27 cellular contexts compared by ENCODE assay signal in genomic region chr10:106917452-106918055, GRCh38.
DNase-seq lines count a peak whose midpoint lies in the region; ATAC-seq and TF ChIP-seq lines count a peak whose summit lies in the region.
"Had no signal": no experiment of that assay in that cellular context is flagged by ENCODE, and none has a peak within 500 bp of the region (broad histone marks: within the 10 kb centered on the region; RNA-seq: fewer than 3 reads in every experiment).

No MANE protein-coding gene starts in this region.

- no peaks in the 10 kb centered on the region for H3K27me3 ChIP-seq in BLaER1
- H3K27me3 ChIP-seq in sigmoid colon = no peaks in the 10 kb centered on the region
- H3K27me3 ChIP-seq: esophagus squamous epithelium had no signal

- no peaks in the 10 kb centered on the region for H3K36me3 ChIP-seq in BLaER1
- no peaks in the 10 kb centered on the region for H3K36me3 ChIP-seq in sigmoid colon
- H3K36me3 ChIP-seq: esophagus squamous epithelium had no signal

- TF ChIP-seq POLR2A in sigmoid colon (IDR thresholded peaks at IDR 0.05) = no peak

- DNase-seq in NCI-H82 (lab: John Stamatoyannopoulos, UW) (peak; percentile 84), left cardiac atrium (peak; percentile 42), sigmoid colon (peak; percentile 73), NCI-H510A treated with DMSO at 0.1 percent for 48 hours (lab: John Stamatoyannopoulos, UW) (no peak), foreskin melanocyte (no peak), T-helper 9 cell (no peak)
- DNase-seq: activated effector memory CD4-positive, alpha-beta T cell treated with Interleukin-2 at 50 U/mL for 16 hours; activated naive CD8-positive, alpha-beta T cell treated with anti-CD3 and anti-CD28 coated beads for 36 hours; activated T-cell treated with anti-CD3 and anti-CD28 coated beads for 4 hours; aorta; Calu3; dermis blood vessel endothelial cell; esophagus squamous epithelium; hypothalamus; immature natural killer cell; Karpas-422; NCI-H1694 treated with DMSO at 0.1 percent for 48 hours; NCI-H2171 treated with DMSO at 0.1 percent for 48 hours; NCI-H526; stimulated activated CD4-positive, alpha-beta T cell treated with anti-CD3 and anti-CD28 coated beads, Interleukin-1b, Interleukin-23, amount 100 ng/mL, for 48 hours; stimulated activated CD8-positive, alpha-beta memory T cell treated with anti-CD3 and anti-CD28 coated beads, Interleukin-4, amount 100 ng/mL, for 48 hours; stimulated activated naive CD8-positive, alpha-beta T cell treated with anti-CD3 and anti-CD28 coated beads, Interleukin-15, amount 100 ng/mL, for 72 hours; T-helper 17 cell had no signal

- no peak for TF ChIP-seq EP300 in sigmoid colon (IDR thresholded peaks at IDR 0.05)

- H3K9me3 ChIP-seq in BLaER1 = peaks cover 14% of the 10 kb centered on the region
- H3K9me3 ChIP-seq in sigmoid colon = no peaks in the 10 kb centered on the region
- H3K9me3 ChIP-seq: esophagus squamous epithelium had no signal

- no peak overlapping the region for H3K9ac ChIP-seq in BLaER1

- H3K27ac ChIP-seq in BLaER1 = no peak overlapping the region
- no peak overlapping the region for H3K27ac ChIP-seq in sigmoid colon
- H3K27ac ChIP-seq: esophagus squamous epithelium had no signal

- 30 to 52% methylated on average over 4 of the region's 4 CpGs for WGBS in sigmoid colon, 2 donors

- H4K20me1 ChIP-seq in BLaER1 = no peaks in the 10 kb centered on the region

- H3K4me2 ChIP-seq in BLaER1 = peak overlapping the region; percentile 39
- H3K4me2 ChIP-seq: smooth muscle cell had no signal

- no peak overlapping the region for H3K4me3 ChIP-seq in BLaER1
- no peak overlapping the region for H3K4me3 ChIP-seq in sigmoid colon
- H3K4me3 ChIP-seq: esophagus squamous epithelium, GM12878, smooth muscle cell had no signal

- TF ChIP-seq CTCF in sigmoid colon (IDR thresholded peaks at IDR 0.05) = no peak

- peak; percentile 59 for ATAC-seq in left cardiac atrium
- ATAC-seq: GM12878; natural killer cell treated with Interleukin-12 subunit alpha and Interleukin-12 subunit beta and Interleukin-15 and Interleukin-18, amount 100 ng/mL, for 72 hours; stimulated activated naive CD8-positive, alpha-beta T cell treated with anti-CD3 and anti-CD28 coated beads, Interleukin-15, amount 100 ng/mL, for 72 hours; T-helper 17 cell had no signal

- H3K4me1 ChIP-seq in BLaER1 (peaks cover 32% of the 10 kb centered on the region), sigmoid colon (peaks cover 0 to 17% (median 13%) of the 10 kb centered on the region in 4 donors)
- H3K4me1 ChIP-seq: esophagus squamous epithelium had no signal

- intact Hi-C loops in left cardiac atrium (cut with DNase I) = no loop called here
- intact Hi-C loops in sigmoid colon (cut with DNase I) = no loop called here

Comparison
In these comparisons a context has a peak if more than half of its experiments do, and no peak if none do; other contexts are left out.
1. DNase-seq: peak in NCI-H82 (single experiment), left cardiac atrium (single experiment) and sigmoid colon (single experiment); none in NCI-H510A treated with DMSO at 0.1 percent for 48 hours (single experiment), foreskin melanocyte (single experiment) and T-helper 9 cell (single experiment).